In genomic region chr9:14372437-14373318, GRCh38 we compare ENCODE assay signal across 1 cellular context.
TF ChIP-seq lines count a peak whose summit lies in the region.

No MANE protein-coding gene starts in this region.

TF ChIP-seq in K562, 482 proteins besides CTCF, POLR2A, EP300 and RAD21 (continued from another document):
- no peak for TF ChIP-seq RERE (CRISPR knock-in tag; IDR thresholded peaks at IDR 0.05; ENCODE audit: borderline replicate concordance)
- no peak for TF ChIP-seq ZNF431 (CRISPR knock-in tag; IDR thresholded peaks at IDR 0.05)
- TF ChIP-seq, protein P1, sequence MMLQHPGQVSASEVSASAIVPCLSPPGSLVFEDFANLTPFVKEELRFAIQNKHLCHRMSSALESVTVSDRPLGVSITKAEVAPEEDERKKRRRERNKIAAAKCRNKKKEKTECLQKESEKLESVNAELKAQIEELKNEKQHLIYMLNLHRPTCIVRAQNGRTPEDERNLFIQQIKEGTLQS (IDR thresholded peaks at IDR 0.05): peak; percentile 85
- TF ChIP-seq, protein P1 (CRISPR knock-in tag; conservative IDR thresholded peaks at IDR 0.05): no peak
- no peak for TF ChIP-seq LARP7 (IDR thresholded peaks at IDR 0.05)
- TF ChIP-seq IRF1 (CRISPR knock-in tag; IDR thresholded peaks at IDR 0.05; ENCODE audit: borderline replicate concordance): no peak
- TF ChIP-seq KDM5B (IDR thresholded peaks at IDR 0.05; ENCODE audit: insufficient replicate concordance, low read depth, low read length): no peak
- TF ChIP-seq SMARCE1 (IDR thresholded peaks at IDR 0.05): 0 out of 2 replicates have a peak, but pooled peaks have one; percentile 20
- no peak for TF ChIP-seq PHB2 (IDR thresholded peaks at IDR 0.05; ENCODE audit: low read depth)
- TF ChIP-seq CBFA2T3 (IDR thresholded peaks at IDR 0.05): peak; percentile 36; the same call in 1 of the 2 replicates
- peak; percentile 63 for TF ChIP-seq ARID1B (IDR thresholded peaks at IDR 0.05)
- TF ChIP-seq BRCA1 (IDR thresholded peaks at IDR 0.05): no peak
- no peak for TF ChIP-seq BRCA1 (CRISPR knock-in tag; IDR thresholded peaks at IDR 0.05)
- TF ChIP-seq RCOR1 (IDR thresholded peaks at IDR 0.05; ENCODE audit: borderline replicate concordance in 1 of 2, low read depth in 2 of 2, low read length in 2 of 2): peak in 1 of 2 experiments; percentile 48; a peak in 1 of 4 replicates
- peak; percentile 61 for TF ChIP-seq DPF2 (IDR thresholded peaks at IDR 0.05)
- TF ChIP-seq CTBP1 (IDR thresholded peaks at IDR 0.05; ENCODE audit: borderline replicate concordance): 0 out of 2 replicates have a peak, but pooled peaks have one; percentile 10
- TF ChIP-seq TRIM24 (IDR thresholded peaks at IDR 0.05): peak in 1 of 2 experiments; percentile 19; a peak in 1 of 4 replicates
- TF ChIP-seq FOSL1 (tag; conservative IDR thresholded peaks at IDR 0.05): peak; percentile 66
- peak; percentile 85 for TF ChIP-seq JUND (IDR thresholded peaks at IDR 0.05; ENCODE audit: borderline replicate concordance, low read depth, low read length)
- peak; percentile 77; the same call in 2 of the 3 replicates for TF ChIP-seq JUND (tag; IDR thresholded peaks at IDR 0.05; ENCODE audit: borderline replicate concordance, low read depth, low read length)
